17 cellular contexts compared by ENCODE assay signal in genomic region chr7:50713357-50713965, GRCh38.
DNase-seq lines count a peak whose midpoint lies in the region; ATAC-seq, FAIRE-seq and TF ChIP-seq lines count a peak whose summit lies in the region.
"Had no signal": no experiment of that assay in that cellular context is flagged by ENCODE, and none has a peak within 500 bp of the region (broad histone marks: within the 10 kb centered on the region; RNA-seq: fewer than 3 reads in every experiment).

No MANE protein-coding gene starts in this region.

- peaks cover 6% of the 10 kb centered on the region for H3K9me3 Mint-ChIP-seq in activated naive CD8-positive, alpha-beta T cell treated with anti-CD3 and anti-CD28 coated beads, Interleukin-2, amount 10 ng/mL, durations not matched to agents 7 days and 5 days
- H3K9me3 Mint-ChIP-seq in activated naive CD8-positive, alpha-beta T cell treated with anti-CD3 and anti-CD28 coated beads, Interleukin-2, amount 50 U/mL, for 24 hours = no peaks in the 10 kb centered on the region
- H3K9me3 Mint-ChIP-seq: CD4-positive, alpha-beta T cell had no signal

- H3K4me3 ChIP-seq in BLaER1 (no peak overlapping the region), K562 (no peak overlapping the region), psoas muscle (no peak overlapping the region)
- H3K4me3 ChIP-seq: A549 had no signal

- peaks cover 4% of the 10 kb centered on the region for H3K27me3 Mint-ChIP-seq in activated naive CD8-positive, alpha-beta T cell treated with anti-CD3 and anti-CD28 coated beads, Interleukin-2, amount 10 ng/mL, durations not matched to agents 7 days and 5 days
- peaks cover 4% of the 10 kb centered on the region for H3K27me3 Mint-ChIP-seq in activated naive CD8-positive, alpha-beta T cell treated with anti-CD3 and anti-CD28 coated beads, Interleukin-2, amount 50 U/mL, for 24 hours

- TF ChIP-seq CTCF in K562 (IDR thresholded peaks at IDR 0.05 in 2 of 3, conservative IDR thresholded peaks at IDR 0.05 in 1 of 3; ENCODE audit: insufficient read depth in 2 of 3, low read depth in 1 of 3, low read length in 3 of 3) (no peak), psoas muscle (IDR thresholded peaks at IDR 0.05) (no peak), RWPE1 (conservative IDR thresholded peaks at IDR 0.05; ENCODE audit: low read depth) (no peak)

- no peaks in the 10 kb centered on the region for H3K27me3 ChIP-seq in BLaER1
- H3K27me3 ChIP-seq in K562 (ENCODE audit: control insufficient read depth in 2 of 2, insufficient read depth in 2 of 2, low read length in 2 of 2) = no peaks in the 10 kb centered on the region
- no peaks in the 10 kb centered on the region for H3K27me3 ChIP-seq in psoas muscle (ENCODE audit: insufficient read depth in 3 of 3, low read length in 2 of 3)

- CTCF ChIA-PET in K562 (lab: Yijun Ruan, JAX; ENCODE audit: low intra/inter-chr PET ratio) (no interaction called here), RWPE1 (lab: Yijun Ruan, JAX) (no interaction called here)

- BruUV-seq in K562 (replicated peaks; lab: Mats Ljungman, UMichigan) = no TSS peak

- H3K9ac ChIP-seq in BLaER1 = no peak overlapping the region
- no peak overlapping the region for H3K9ac ChIP-seq in K562 (ENCODE audit: insufficient read depth in 1 of 2, low read depth in 2 of 2, low read length in 2 of 2)

- WGBS in K562 (ENCODE audit: insufficient coverage, low coverage, missing lambda C conversion rate) = 73% methylated on average over 2 of the region's 2 CpGs
- 89 to 98% (median 94%) methylated on average over 2 of the region's 2 CpGs for WGBS in psoas muscle, 3 donors

- H3K4me2 ChIP-seq in BLaER1 (peak overlapping the region; percentile 76), K562 (ENCODE audit: insufficient read depth, low read length) (no peak overlapping the region)
- H3K4me2 ChIP-seq: A549 had no signal

- H3K9me1 ChIP-seq in K562 (ENCODE audit: control insufficient read depth, insufficient read depth, low read length) = peaks cover 12% of the 10 kb centered on the region

- POLR2A ChIA-PET in activated naive CD8-positive, alpha-beta T cell treated with anti-CD3 and anti-CD28 coated beads, Interleukin-2, amount 10 ng/mL, durations not matched to agents 7 days and 5 days (lab: Charles Lee) = no interaction called here
- POLR2A ChIA-PET in K562 (lab: Yijun Ruan, JAX) = interaction anchor here (0.5 kb wide), 1 partner anchor 13 kb away, joined by 4 read pairs; no protein-coding TSS in a partner anchor
- POLR2A ChIA-PET in RWPE1 (lab: Yijun Ruan, JAX; ENCODE audit: low non-redundant PET) = no interaction called here

- H3K4me1 Mint-ChIP-seq in activated naive CD8-positive, alpha-beta T cell treated with anti-CD3 and anti-CD28 coated beads, Interleukin-2, amount 10 ng/mL, durations not matched to agents 7 days and 5 days = peaks cover 10% of the 10 kb centered on the region
- H3K4me1 Mint-ChIP-seq in activated naive CD8-positive, alpha-beta T cell treated with anti-CD3 and anti-CD28 coated beads, Interleukin-2, amount 50 U/mL, for 24 hours = no peaks in the 10 kb centered on the region

- no peak for ATAC-seq in activated naive CD8-positive, alpha-beta T cell treated with anti-CD3 and anti-CD28 coated beads, Interleukin-2, amount 10 ng/mL, durations not matched to agents 7 days and 5 days (ENCODE audit: low read depth)
- ATAC-seq in activated naive CD8-positive, alpha-beta T cell treated with anti-CD3 and anti-CD28 coated beads, Interleukin-2, amount 50 U/mL, for 24 hours = no peak
- ATAC-seq in K562 = no peak
- ATAC-seq in psoas muscle = no peak
- ATAC-seq: A549 had no signal

- peaks cover 3% of the 10 kb centered on the region for H3K36me3 Mint-ChIP-seq in activated naive CD8-positive, alpha-beta T cell treated with anti-CD3 and anti-CD28 coated beads, Interleukin-2, amount 10 ng/mL, durations not matched to agents 7 days and 5 days
- no peaks in the 10 kb centered on the region for H3K36me3 Mint-ChIP-seq in activated naive CD8-positive, alpha-beta T cell treated with anti-CD3 and anti-CD28 coated beads, Interleukin-2, amount 50 U/mL, for 24 hours (ENCODE audit: low read depth)

- H3K79me2 ChIP-seq in K562 (ENCODE audit: control insufficient read depth, insufficient read depth, low read length) = peaks cover 92% of the 10 kb centered on the region

- TF ChIP-seq EP300 in K562 (IDR thresholded peaks at IDR 0.05; ENCODE audit: low read length) = no peak

- peaks cover 70% of the 10 kb centered on the region for H4K20me1 ChIP-seq in BLaER1
- H4K20me1 ChIP-seq in K562 (replicated peaks; ENCODE audit: control insufficient read depth, insufficient read depth, low read length) = peaks cover 38% of the 10 kb centered on the region

- H3K27ac ChIP-seq in BLaER1 = peak overlapping the region; percentile 22; the same call in 1 of the 2 replicates
- no peak overlapping the region for H3K27ac ChIP-seq in K562 (ENCODE audit: extremely low read depth, low read depth, low read length)
- H3K27ac ChIP-seq in psoas muscle = peak overlapping the region; percentile 54
- H3K27ac ChIP-seq in RWPE1 = no peak overlapping the region
- H3K27ac ChIP-seq: A549 had no signal

- no peak for TF ChIP-seq RAD21 in K562 (CRISPR knock-in tag; conservative IDR thresholded peaks at IDR 0.05 in 1 of 2, IDR thresholded peaks at IDR 0.05 in 1 of 2)

- H3K27ac Mint-ChIP-seq in activated naive CD8-positive, alpha-beta T cell treated with anti-CD3 and anti-CD28 coated beads, Interleukin-2, amount 10 ng/mL, durations not matched to agents 7 days and 5 days = peak overlapping the region; percentile 79
- no peak overlapping the region for H3K27ac Mint-ChIP-seq in activated naive CD8-positive, alpha-beta T cell treated with anti-CD3 and anti-CD28 coated beads, Interleukin-2, amount 50 U/mL, for 24 hours
- H3K27ac Mint-ChIP-seq: CD4-positive, alpha-beta T cell had no signal

- intact Hi-C loops in K562 (cut with micrococcal nuclease) (no loop called here), psoas muscle (cut with DNase I) (no loop called here)

- H3K4me1 ChIP-seq in BLaER1 (peaks cover 95% of the 10 kb centered on the region), K562 (replicated peaks in 1 of 2; ENCODE audit: control insufficient read depth in 2 of 2, insufficient read depth in 2 of 2, low read length in 2 of 2) (peaks cover 0 to 11% of the 10 kb centered on the region in 2 experiments; a peak in 2 of 5 replicates), psoas muscle (peaks cover 45% of the 10 kb centered on the region)

- FAIRE-seq in K562 (lab: Jason Lieb, UNC) = no peak
- FAIRE-seq: A549, G401.6, GM12891 had no signal

- peak overlapping the region; percentile 15 for H3K4me3 Mint-ChIP-seq in activated naive CD8-positive, alpha-beta T cell treated with anti-CD3 and anti-CD28 coated beads, Interleukin-2, amount 10 ng/mL, durations not matched to agents 7 days and 5 days
- no peak overlapping the region for H3K4me3 Mint-ChIP-seq in activated naive CD8-positive, alpha-beta T cell treated with anti-CD3 and anti-CD28 coated beads, Interleukin-2, amount 50 U/mL, for 24 hours
- H3K4me3 Mint-ChIP-seq: CD4-positive, alpha-beta T cell had no signal

- H3K36me3 ChIP-seq in BLaER1 = peaks cover 50% of the 10 kb centered on the region
- peaks cover 4% of the 10 kb centered on the region; the same call in 2 of the 3 replicates for H3K36me3 ChIP-seq in K562 (ENCODE audit: control insufficient read depth, insufficient read depth, low read length)
- H3K36me3 ChIP-seq in psoas muscle (ENCODE audit: insufficient read depth in 1 of 2, low read depth in 1 of 2) = no peaks in the 10 kb centered on the region

- TF ChIP-seq POLR2A in K562 (conservative IDR thresholded peaks at IDR 0.05) = no peak

- peaks cover 19% of the 10 kb centered on the region for H3K9me3 ChIP-seq in BLaER1
- H3K9me3 ChIP-seq in K562 (replicated peaks; ENCODE audit: control insufficient read depth, insufficient read depth, low read depth, low read length) = no peaks in the 10 kb centered on the region
- no peaks in the 10 kb centered on the region for H3K9me3 ChIP-seq in psoas muscle
- H3K9me3 ChIP-seq: A549 had no signal

- no peak overlapping the region for H2AFZ ChIP-seq in K562 (ENCODE audit: low read depth, low read length)

- DNase-seq in activated naive CD8-positive, alpha-beta T cell treated with anti-CD3 and anti-CD28 coated beads, Interleukin-2, amount 10 ng/mL, durations not matched to agents 7 days and 5 days = no peak
- DNase-seq in activated naive CD8-positive, alpha-beta T cell treated with anti-CD3 and anti-CD28 coated beads, Interleukin-2, amount 50 U/mL, for 24 hours = no peak
- DNase-seq in K562 (ENCODE audit: extremely low read depth in 1 of 4, low spot score in 3 of 4) (no peak), psoas muscle (no peak), NCI-H128 (lab: John Stamatoyannopoulos, UW; ENCODE audit: unreplicated experiment) (no peak), RWPE1 (ENCODE audit: low spot score) (no peak)
- no peak for DNase-seq in activated naive CD4-positive, alpha-beta T cell treated with anti-CD3 and anti-CD28 coated beads, Interleukin-2, amount 50 U/mL, for 16 hours
- DNase-seq: CD4-positive, alpha-beta T cell; DMS79; HCEC 1CT; NCI-H1436; NCI-H2081; NCI-H524 had no signal

- in situ Hi-C loops in K562 (cut with MboI) = no loop called here

TF ChIP-seq in K562, 482 proteins besides CTCF, POLR2A, EP300 and RAD21:
- TF ChIP-seq ELF4 (CRISPR knock-in tag; IDR thresholded peaks at IDR 0.05) (0 out of 2 replicates have a peak, but pooled peaks have one; percentile 13), EHMT2 (IDR thresholded peaks at IDR 0.05) (0 out of 2 replicates have a peak, but pooled peaks have one; percentile 12), PHF21A (IDR thresholded peaks at IDR 0.05; ENCODE audit: borderline replicate concordance, low read depth) (no peak), CREBBP (IDR thresholded peaks at IDR 0.05; ENCODE audit: low read depth, low read length) (peak; percentile 74), ZBTB26 (CRISPR knock-in tag; IDR thresholded peaks at IDR 0.05) (0 out of 2 replicates have a peak, but pooled peaks have one; percentile 4), SUPT5H (IDR thresholded peaks at IDR 0.05) (0 out of 2 replicates have a peak, but pooled peaks have one; percentile 37)

Comparison
In these comparisons a context has a peak if more than half of its experiments do, and no peak if none do; other contexts are left out.
1. H3K27ac ChIP-seq: peak in BLaER1 (single experiment) and psoas muscle (single experiment); none in K562 (single experiment) and RWPE1 (single experiment).